In the genomic region with DNA sequence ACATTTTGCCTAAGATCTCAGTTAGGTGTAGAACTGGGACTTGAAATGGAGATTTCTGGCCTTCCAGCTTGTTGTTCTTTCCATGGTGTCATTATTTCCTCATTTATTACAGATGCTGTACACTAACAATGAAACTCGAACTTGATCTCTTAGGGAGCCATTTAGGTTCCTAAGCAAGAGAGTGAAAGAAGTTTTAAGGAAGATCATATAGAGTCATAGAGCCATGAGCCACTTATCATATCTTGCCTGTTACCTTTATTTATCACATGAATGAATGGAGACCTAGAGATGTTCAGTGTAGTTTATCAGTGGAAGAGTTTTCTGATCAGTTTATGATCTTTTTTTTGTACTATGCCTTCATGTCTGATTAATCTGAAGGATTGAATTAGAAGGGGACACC, we compare ENCODE assay signal across 1 cellular context.
TF ChIP-seq lines count a peak whose summit lies in the region.

No MANE protein-coding gene starts in this region.

TF ChIP-seq in GM12878, 131 proteins besides CTCF, POLR2A, EP300 and RAD21:
- no peak for TF ChIP-seq NR2C2 (IDR thresholded peaks at IDR 0.05; ENCODE audit: borderline replicate concordance, control insufficient read depth, insufficient read length, low read depth)
- TF ChIP-seq ETV6 (conservative IDR thresholded peaks at IDR 0.05 in 1 of 2, IDR thresholded peaks at IDR 0.05 in 1 of 2; ENCODE audit: borderline replicate concordance in 1 of 2, low read depth in 1 of 2) = no peak
- no peak for TF ChIP-seq ZNF687 (IDR thresholded peaks at IDR 0.05)
- no peak for TF ChIP-seq ZBED1 (IDR thresholded peaks at IDR 0.05; ENCODE audit: borderline replicate concordance)
- TF ChIP-seq, protein P1, sequence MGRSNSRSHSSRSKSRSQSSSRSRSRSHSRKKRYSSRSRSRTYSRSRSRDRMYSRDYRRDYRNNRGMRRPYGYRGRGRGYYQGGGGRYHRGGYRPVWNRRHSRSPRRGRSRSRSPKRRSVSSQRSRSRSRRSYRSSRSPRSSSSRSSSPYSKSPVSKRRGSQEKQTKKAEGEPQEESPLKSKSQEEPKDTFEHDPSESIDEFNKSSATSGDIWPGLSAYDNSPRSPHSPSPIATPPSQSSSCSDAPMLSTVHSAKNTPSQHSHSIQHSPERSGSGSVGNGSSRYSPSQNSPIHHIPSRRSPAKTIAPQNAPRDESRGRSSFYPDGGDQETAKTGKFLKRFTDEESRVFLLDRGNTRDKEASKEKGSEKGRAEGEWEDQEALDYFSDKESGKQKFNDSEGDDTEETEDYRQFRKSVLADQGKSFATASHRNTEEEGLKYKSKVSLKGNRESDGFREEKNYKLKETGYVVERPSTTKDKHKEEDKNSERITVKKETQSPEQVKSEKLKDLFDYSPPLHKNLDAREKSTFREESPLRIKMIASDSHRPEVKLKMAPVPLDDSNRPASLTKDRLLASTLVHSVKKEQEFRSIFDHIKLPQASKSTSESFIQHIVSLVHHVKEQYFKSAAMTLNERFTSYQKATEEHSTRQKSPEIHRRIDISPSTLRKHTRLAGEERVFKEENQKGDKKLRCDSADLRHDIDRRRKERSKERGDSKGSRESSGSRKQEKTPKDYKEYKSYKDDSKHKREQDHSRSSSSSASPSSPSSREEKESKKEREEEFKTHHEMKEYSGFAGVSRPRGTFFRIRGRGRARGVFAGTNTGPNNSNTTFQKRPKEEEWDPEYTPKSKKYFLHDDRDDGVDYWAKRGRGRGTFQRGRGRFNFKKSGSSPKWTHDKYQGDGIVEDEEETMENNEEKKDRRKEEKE (IDR thresholded peaks at IDR 0.05) = no peak
TF ChIP-seq in GM12878: peak in this region for 0.
